8 cellular contexts compared by ENCODE assay signal in genomic region chr7:25968205-25968993, GRCh38.
A peak's percentile ranks its signal among the peaks of the same experiment; 100 is the strongest.
DNase-seq lines count a peak whose midpoint lies in the region; ATAC-seq and TF ChIP-seq lines count a peak whose summit lies in the region.

No MANE protein-coding gene starts in this region.

- in situ Hi-C loops in GM18951 (cut with MboI; ENCODE audit: low sequenced_read_pairs, unreplicated experiment): no loop called here

- ATAC-seq in HG02852 (IDR thresholded peaks at IDR 0.05; ENCODE audit: unreplicated experiment): peak; percentile 58

- peak; percentile 37 for TF ChIP-seq POLR2A in GM18951 (IDR thresholded peaks at IDR 0.05; ENCODE audit: extremely low read depth, insufficient read depth, insufficient read length)

- DNase-seq in SHP77 treated with DMSO at 0.1 percent for 48 hours (lab: John Stamatoyannopoulos, UW): peak; percentile 85
- peak; percentile 11 for DNase-seq in stimulated activated CD4-positive, alpha-beta T cell treated with anti-CD3 and anti-CD28 coated beads, Interleukin-12 subunit alpha, Interleukin-12 subunit beta, amount 100 ng/mL, for 4 hours
- DNase-seq in cortex of kidney (lab: John Stamatoyannopoulos, UW): no peak
- DNase-seq in OCI-M2 (lab: John Stamatoyannopoulos, UW; ENCODE audit: unreplicated experiment): no peak
- DNase-seq in NCI-H187 (lab: John Stamatoyannopoulos, UW): no peak
- no peak for DNase-seq in H4 (ENCODE audit: low spot score)

Comparison
In these comparisons a context has a peak if more than half of its experiments do, and no peak if none do; other contexts are left out.
1. DNase-seq: peak in SHP77 treated with DMSO at 0.1 percent for 48 hours (single experiment) and stimulated activated CD4-positive, alpha-beta T cell treated with anti-CD3 and anti-CD28 coated beads, Interleukin-12 subunit alpha, Interleukin-12 subunit beta, amount 100 ng/mL, for 4 hours (single experiment); none in cortex of kidney (single experiment), OCI-M2 (single experiment), NCI-H187 (0 of 2) and H4 (single experiment).